ENCODE assay signal across 1 cellular context in genomic region chr18:80108739-80109675, GRCh38.
TF ChIP-seq lines count a peak whose summit lies in the region.

Gene ADNP2 (plus strand): TSS chr18:80109262. CDS start chr18:80117543, 8,281 bp downstream.

TF ChIP-seq in HepG2, 621 proteins besides CTCF, POLR2A, EP300 and RAD21 (continued from another document and continues in another):
- TF ChIP-seq MAX (IDR thresholded peaks at IDR 0.05) (peak; percentile 62), POLR2AphosphoS2 (IDR thresholded peaks at IDR 0.05; ENCODE audit: low read depth, low read length) (0 out of 2 replicates have a peak, but pooled peaks have one; percentile 34), CREB1 (IDR thresholded peaks at IDR 0.05) (peak; percentile 100), CREB1 (CRISPR knock-in tag; IDR thresholded peaks at IDR 0.05) (peak; percentile 96), POLR2AphosphoS5 (IDR thresholded peaks at IDR 0.05; ENCODE audit: low read depth, low read length) (peak; percentile 65), GABPA (IDR thresholded peaks at IDR 0.05; ENCODE audit: low read depth, low read length) (peak; percentile 58), GABPA (CRISPR knock-in tag; IDR thresholded peaks at IDR 0.05; ENCODE audit: low read depth) (peak; percentile 90), TFE3 (CRISPR knock-in tag; IDR thresholded peaks at IDR 0.05) (peak; percentile 81; the same call in 1 of the 2 replicates), ZNF275 (CRISPR knock-in tag; IDR thresholded peaks at IDR 0.05; ENCODE audit: borderline replicate concordance) (no peak), ZFX (CRISPR knock-in tag; IDR thresholded peaks at IDR 0.05; ENCODE audit: low read depth) (peak; percentile 57), NCOR1 (IDR thresholded peaks at IDR 0.05; ENCODE audit: borderline replicate concordance, low read length) (peak; percentile 32; the same call in 1 of the 2 replicates), ARNTL (CRISPR knock-in tag; IDR thresholded peaks at IDR 0.05) (peak; percentile 97), ZNF614 (CRISPR knock-in tag; IDR thresholded peaks at IDR 0.05; ENCODE audit: borderline replicate concordance) (peak; percentile 15; the same call in 1 of the 2 replicates), BHLHE40 (IDR thresholded peaks at IDR 0.05; ENCODE audit: low read length) (peak; percentile 49), SRSF1 (optimal IDR thresholded peaks at IDR 0.05; ENCODE audit: low read depth, low read length) (peak; percentile 67), FOSL2 (CRISPR knock-in tag; IDR thresholded peaks at IDR 0.05) (peak; percentile 86), ZC3H4 (CRISPR knock-in tag; IDR thresholded peaks at IDR 0.05; ENCODE audit: borderline replicate concordance) (no peak), PHF8 (CRISPR knock-in tag; IDR thresholded peaks at IDR 0.05) (peak; percentile 73), ZNF784 (CRISPR knock-in tag; IDR thresholded peaks at IDR 0.05; ENCODE audit: borderline replicate concordance) (no peak), ZFY (CRISPR knock-in tag; IDR thresholded peaks at IDR 0.05) (peak; percentile 46; the same call in 1 of the 2 replicates), SNAPC5 (CRISPR knock-in tag; IDR thresholded peaks at IDR 0.05; ENCODE audit: borderline replicate concordance) (peak; percentile 80; the same call in 1 of the 2 replicates), USF2 (IDR thresholded peaks at IDR 0.05; ENCODE audit: low read depth, low read length) (peak; percentile 98), USF2 (CRISPR knock-in tag; IDR thresholded peaks at IDR 0.05; ENCODE audit: borderline replicate concordance) (peak; percentile 92; the same call in 1 of the 2 replicates), POGZ (CRISPR knock-in tag; IDR thresholded peaks at IDR 0.05) (peak; percentile 69), MAZ (IDR thresholded peaks at IDR 0.05; ENCODE audit: borderline replicate concordance, low read depth, low read length) (0 out of 2 replicates have a peak, but pooled peaks have one; percentile 25), MAZ (CRISPR knock-in tag; IDR thresholded peaks at IDR 0.05; ENCODE audit: low read depth) (peak; percentile 63; the same call in 1 of the 2 replicates), MXI1 (IDR thresholded peaks at IDR 0.05; ENCODE audit: borderline replicate concordance, low read depth, low read length) (peak; percentile 55; the same call in 1 of the 3 replicates), ZNF605 (CRISPR knock-in tag; IDR thresholded peaks at IDR 0.05) (peak; percentile 29; the same call in 1 of the 2 replicates), PHF20 (CRISPR knock-in tag; IDR thresholded peaks at IDR 0.05) (peak; percentile 45; the same call in 1 of the 2 replicates), E2F2 (CRISPR knock-in tag; IDR thresholded peaks at IDR 0.05; ENCODE audit: borderline replicate concordance) (no peak), TFDP2 (CRISPR knock-in tag; IDR thresholded peaks at IDR 0.05) (peak; percentile 46; the same call in 1 of the 2 replicates), SNAPC2 (CRISPR knock-in tag; IDR thresholded peaks at IDR 0.05) (peak; percentile 80; the same call in 1 of the 2 replicates), POLR2G (IDR thresholded peaks at IDR 0.05; ENCODE audit: low read depth, low read length) (peak; percentile 78), PBX2 (CRISPR knock-in tag; IDR thresholded peaks at IDR 0.05) (peak; percentile 60), MEIS1 (CRISPR knock-in tag; IDR thresholded peaks at IDR 0.05; ENCODE audit: borderline replicate concordance) (0 out of 2 replicates have a peak, but pooled peaks have one; percentile 53), YEATS2 (CRISPR knock-in tag; IDR thresholded peaks at IDR 0.05; ENCODE audit: borderline replicate concordance) (peak; percentile 62; the same call in 1 of the 2 replicates), HOMEZ (CRISPR knock-in tag; IDR thresholded peaks at IDR 0.05; ENCODE audit: low read depth) (peak; percentile 58; the same call in 1 of the 2 replicates), TAF1 (CRISPR knock-in tag; IDR thresholded peaks at IDR 0.05) (peak; percentile 42; the same call in 1 of the 2 replicates), ZNF687 (CRISPR knock-in tag; IDR thresholded peaks at IDR 0.05) (peak; percentile 28; the same call in 1 of the 2 replicates), CHD2 (IDR thresholded peaks at IDR 0.05; ENCODE audit: low read depth, low read length) (peak; percentile 90), ATF2 (CRISPR knock-in tag; IDR thresholded peaks at IDR 0.05) (peak; percentile 96)
